Comparison of ENCODE assay signal across 20 cellular contexts in the genomic region with DNA sequence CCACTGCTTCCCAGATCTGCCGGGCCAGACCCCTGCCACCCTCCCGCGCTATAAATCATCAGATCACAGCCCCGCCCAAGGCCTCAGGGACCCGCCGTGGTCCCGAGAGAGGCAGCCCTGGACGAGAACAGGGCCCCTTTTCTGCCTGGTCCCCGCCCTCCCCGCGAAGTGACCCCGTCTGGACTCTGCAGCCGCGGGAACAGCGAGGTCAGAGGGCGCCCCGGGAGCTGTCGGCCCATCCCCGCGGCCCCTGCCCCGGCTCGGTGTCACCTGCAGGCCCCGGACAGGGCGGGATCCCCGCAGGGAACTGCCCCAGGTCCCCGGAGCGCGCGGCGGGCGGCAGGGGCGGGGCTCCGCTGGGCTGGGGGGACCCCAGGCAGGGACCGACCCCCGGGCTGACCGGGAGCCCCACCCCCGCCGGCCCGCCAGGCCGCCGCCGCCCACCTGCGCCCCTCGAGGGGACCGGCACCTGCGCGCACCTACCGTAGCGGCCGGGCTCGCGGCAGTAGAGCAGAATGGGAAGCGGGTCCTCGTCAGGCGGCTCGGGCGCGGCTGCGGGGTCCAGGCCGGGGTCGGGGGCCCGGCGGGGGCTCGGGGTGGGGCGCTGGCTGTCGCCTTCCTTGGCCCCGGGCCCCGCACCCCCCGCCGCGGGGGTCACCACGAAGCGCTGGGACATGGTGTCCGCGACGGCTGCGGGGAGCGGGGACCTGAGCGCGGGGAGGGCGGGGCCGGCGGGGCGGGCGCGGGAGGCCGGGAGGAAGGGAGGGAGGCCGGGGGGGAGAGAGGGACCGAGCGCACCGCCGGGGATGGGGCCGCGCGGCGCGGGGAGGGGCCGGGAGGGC. TPM values are rescaled to one million over a fixed set of nuclear protein-coding genes. Genes with fewer than 3 reads are reported as not detected.
DNase-seq lines count a peak whose midpoint lies in the region; ATAC-seq and TF ChIP-seq lines count a peak whose summit lies in the region.
"Had no signal": no experiment of that assay in that cellular context is flagged by ENCODE, and none has a peak within 500 bp of the region (broad histone marks: within the 10 kb centered on the region; RNA-seq: fewer than 3 reads in every experiment).

No MANE protein-coding gene starts in this region.

- H2AFZ ChIP-seq in neuronal stem cell (ENCODE audit: low read length), result peak overlapping the region; percentile 71

- no peak overlapping the region for H2BK15ac ChIP-seq in neuronal stem cell (ENCODE audit: low read length)

- DNase-seq in DMS 273 (lab: John Stamatoyannopoulos, UW; ENCODE audit: unreplicated experiment) (peak; percentile 41), DMS 273 treated with DMSO at 0.1 percent for 48 hours (lab: John Stamatoyannopoulos, UW) (no peak), heart right ventricle (peak in 1 of 2 donors; percentile 24), neuronal stem cell (ENCODE audit: low spot score) (no peak), NCI-H1930 (lab: John Stamatoyannopoulos, UW) (no peak), SK-N-DZ (ENCODE audit: low spot score) (no peak)
- DNase-seq: adrenal gland; DMS153; KG1; NCI-H2081 treated with DMSO at 0.1 percent for 48 hours; RPMI8226; stimulated activated CD4-positive, alpha-beta T cell treated with anti-CD3 and anti-CD28 coated beads, Interleukin-4, amount 100 ng/mL, for 4 hours; substantia nigra had no signal

- H3K27me3 ChIP-seq in heart right ventricle, result peaks cover 9 to 47% (median 33%) of the 10 kb centered on the region in 7 donors
- peaks cover 9 to 87% (median 35%) of the 10 kb centered on the region in 3 experiments for H3K27me3 ChIP-seq in neuronal stem cell (ENCODE audit: control insufficient read depth in 3 of 3, insufficient read depth in 3 of 3, low read depth in 1 of 3, low read length in 3 of 3)

- 5% methylated on average over 58 to 92 of the region's 98 CpGs for WGBS in heart right ventricle, 2 donors
- WGBS in neuronal stem cell (ENCODE audit: extremely low coverage in 2 of 2, insufficient read length in 2 of 2, insufficient replicate concordance in 1 of 2), 2 donors, result no CpG with 5 or more reads among the region's 98 CpGs

- H2AK5ac ChIP-seq in neuronal stem cell (ENCODE audit: low read depth, low read length), result peak overlapping the region; percentile 7

- ATAC-seq in heart right ventricle (peak in 1 of 8 donors; percentile 13), GM18907 (IDR thresholded peaks at IDR 0.05; ENCODE audit: unreplicated experiment) (no peak)
- ATAC-seq: GM12878 had no signal

- peak overlapping the region; percentile 48 for H3K4me2 ChIP-seq in neuronal stem cell (ENCODE audit: insufficient read depth, low read length, poor library complexity, severe bottlenecking)

- H3K79me1 ChIP-seq in neuronal stem cell (ENCODE audit: low read depth, low read length), result peaks cover 3% of the 10 kb centered on the region

- CTCF ChIA-PET in HEK293 (lab: Yijun Ruan, JAX), result interaction anchor here (1.0 to 2.3 kb wide), 3 partner anchors 12 to 144 kb away, joined by 3 to 10 read pairs (median 4); no protein-coding TSS in a partner anchor

- no peaks in the 10 kb centered on the region for H3K9me3 ChIP-seq in HEK293 (ENCODE audit: control insufficient read depth, insufficient read depth, low read depth, low read length)
- H3K9me3 ChIP-seq in heart right ventricle, result peaks cover 0 to 4% (median 0%) of the 10 kb centered on the region in 11 donors
- peaks cover 6 to 7% of the 10 kb centered on the region in 2 donors for H3K9me3 ChIP-seq in neuronal stem cell (replicated peaks in 1 of 2; ENCODE audit: control insufficient read depth in 2 of 2, insufficient read depth in 1 of 2, low read depth in 1 of 2, low read length in 2 of 2)
- H3K9me3 ChIP-seq: adrenal gland had no signal

- H3K4me3 ChIP-seq in HEK293 (ENCODE audit: low read depth, low read length) (no peak overlapping the region), heart right ventricle (peak overlapping the region in 8 of 10 donors; percentile 13 to 43 (median 24)), neuronal stem cell (ENCODE audit: low read length in 2 of 2) (peak overlapping the region in 1 of 2 donors; percentile 59)
- H3K4me3 ChIP-seq: GM12878 had no signal

- TF ChIP-seq CTCF in HEK293 (tag by site-specific recombination; IDR thresholded peaks at IDR 0.05) (no peak), heart right ventricle (IDR thresholded peaks at IDR 0.05) (no peak)

- H4K91ac ChIP-seq in neuronal stem cell (ENCODE audit: low read depth, low read length, poor library complexity), result no peak overlapping the region

- H3K36me3 ChIP-seq in HEK293 (ENCODE audit: control insufficient read depth in 2 of 2, insufficient read depth in 1 of 2, low read length in 2 of 2), result no peaks in the 10 kb centered on the region
- no peaks in the 10 kb centered on the region for H3K36me3 ChIP-seq in heart right ventricle
- no peaks in the 10 kb centered on the region for H3K36me3 ChIP-seq in neuronal stem cell (replicated peaks in 1 of 2; ENCODE audit: control insufficient read depth in 2 of 2, insufficient read depth in 2 of 2, low read length in 2 of 2)
- H3K36me3 ChIP-seq: adrenal gland had no signal

- POLR2A ChIA-PET in HEK293 (lab: Yijun Ruan, JAX), result no interaction called here

- no peak overlapping the region for H4K8ac ChIP-seq in neuronal stem cell (ENCODE audit: low read depth, low read length)

- no peak overlapping the region for H2BK5ac ChIP-seq in neuronal stem cell (ENCODE audit: low read length)

- no peak overlapping the region for H2BK120ac ChIP-seq in neuronal stem cell (ENCODE audit: low read depth, low read length)

- intact Hi-C loops in heart right ventricle (cut with DNase I), result loop anchor here in 1 of 10 donors (10.0 kb wide), 1 partner anchor 221 kb away; no protein-coding TSS in a partner anchor

- H3K4me1 ChIP-seq in HEK293 (ENCODE audit: control insufficient read depth, insufficient read depth, low read length) (peaks cover 5% of the 10 kb centered on the region; the same call in 1 of the 2 replicates), heart right ventricle (peaks cover 0 to 5% (median 3%) of the 10 kb centered on the region in 9 donors), neuronal stem cell (ENCODE audit: control insufficient read depth in 2 of 2, insufficient read depth in 1 of 2, low read depth in 1 of 2, low read length in 2 of 2) (no peaks in the 10 kb centered on the region)

- H3K18ac ChIP-seq in neuronal stem cell (ENCODE audit: low read length), result peak overlapping the region; percentile 65

- H3K23ac ChIP-seq in neuronal stem cell (ENCODE audit: low read depth, low read length, poor library complexity), result peak overlapping the region; percentile 52

- no peak overlapping the region for H2BK12ac ChIP-seq in neuronal stem cell (ENCODE audit: low read length)

- no peak overlapping the region for H3K4ac ChIP-seq in neuronal stem cell (ENCODE audit: low read length)

- H3K14ac ChIP-seq in neuronal stem cell (ENCODE audit: low read length), result no peak overlapping the region

- H3K9ac ChIP-seq in neuronal stem cell (ENCODE audit: low read depth, low read length, poor library complexity), result peak overlapping the region; percentile 50

- H3K27ac ChIP-seq in HEK293 (ENCODE audit: extremely low read depth, low read depth, low read length), result no peak overlapping the region
- H3K27ac ChIP-seq in heart right ventricle, result no peak overlapping the region
- H3K27ac ChIP-seq in neuronal stem cell (replicated peaks; ENCODE audit: low read length), result no peak overlapping the region
- H3K27ac ChIP-seq: 22Rv1, adrenal gland had no signal

TF ChIP-seq in HEK293, 187 proteins besides CTCF, POLR2A, EP300 and RAD21:
- no peak for TF ChIP-seq HOXD13 (CRISPR knock-in tag; IDR thresholded peaks at IDR 0.05; ENCODE audit: borderline replicate concordance)
- no peak for TF ChIP-seq EGR2 (tag by site-specific recombination; IDR thresholded peaks at IDR 0.05; ENCODE audit: low read depth)
- TF ChIP-seq ZIC2 (tag by site-specific recombination; IDR thresholded peaks at IDR 0.05), result peak; percentile 11; the same call in 1 of the 2 replicates
- no peak for TF ChIP-seq KLF9 (tag by site-specific recombination; IDR thresholded peaks at IDR 0.05; ENCODE audit: low read depth)
- TF ChIP-seq ZEB2 (tag by site-specific recombination; IDR thresholded peaks at IDR 0.05), result no peak
- TF ChIP-seq KLF10 (tag by site-specific recombination; IDR thresholded peaks at IDR 0.05), result no peak
- peak; percentile 25; the same call in 1 of the 2 replicates for TF ChIP-seq KLF7 (tag by site-specific recombination; IDR thresholded peaks at IDR 0.05; ENCODE audit: borderline replicate concordance)
- TF ChIP-seq KLF1 (tag by site-specific recombination; IDR thresholded peaks at IDR 0.05), result peak; percentile 50
TF ChIP-seq in HEK293: peak in this region for 3.

RNA-seq across cellular contexts. Expression of a gene that starts 43.5 kb away (rescaled TPM):
- 100 to 1,000 TPM; 122 to 208 (median 146) TPM for total RNA-seq in heart right ventricle
- polyA plus RNA-seq in heart right ventricle, result 100 to 1,000 TPM in 1 of 2 donors, 10 to 100 TPM in 1; 36.3 to 145 TPM
- 25.7 TPM for polyA plus RNA-seq in neuronal stem cell (2013, experiment 1 of 2)
- polyA plus RNA-seq in neuronal stem cell (2013, experiment 2 of 2), result 25.0 TPM
- polyA plus RNA-seq in SK-N-DZ (2014; cell fraction: cytosol; rRNA removed), result 0.28 and 0.56 TPM in 2 replicates
- polyA plus RNA-seq in SK-N-DZ (2014; cell fraction: nucleus; rRNA removed), result 0.99 and 6.8 TPM in 2 replicates

RNA-seq across cellular contexts. Expression of a gene that starts 46.0 kb away (rescaled TPM):
- under 1 TPM in 1 of 10 donors, not detected in 9; 0.11 TPM for total RNA-seq in heart right ventricle
- polyA plus RNA-seq in heart right ventricle, result not detected
- polyA plus RNA-seq in neuronal stem cell (2013, experiment 1 of 2), result not detected
- polyA plus RNA-seq in neuronal stem cell (2013, experiment 2 of 2), result not detected
- polyA plus RNA-seq in SK-N-DZ (2014; cell fraction: cytosol; rRNA removed), result not detected in 2 replicates
- not detected in 2 replicates for polyA plus RNA-seq in SK-N-DZ (2014; cell fraction: nucleus; rRNA removed)
- total RNA-seq: adrenal gland, dermis microvascular lymphatic vessel endothelial cell, frontal cortex, pulmonary artery endothelial cell had no signal
- polyA plus RNA-seq: adrenal gland had no signal
